1 cellular context compared by ENCODE assay signal in the genomic region with DNA sequence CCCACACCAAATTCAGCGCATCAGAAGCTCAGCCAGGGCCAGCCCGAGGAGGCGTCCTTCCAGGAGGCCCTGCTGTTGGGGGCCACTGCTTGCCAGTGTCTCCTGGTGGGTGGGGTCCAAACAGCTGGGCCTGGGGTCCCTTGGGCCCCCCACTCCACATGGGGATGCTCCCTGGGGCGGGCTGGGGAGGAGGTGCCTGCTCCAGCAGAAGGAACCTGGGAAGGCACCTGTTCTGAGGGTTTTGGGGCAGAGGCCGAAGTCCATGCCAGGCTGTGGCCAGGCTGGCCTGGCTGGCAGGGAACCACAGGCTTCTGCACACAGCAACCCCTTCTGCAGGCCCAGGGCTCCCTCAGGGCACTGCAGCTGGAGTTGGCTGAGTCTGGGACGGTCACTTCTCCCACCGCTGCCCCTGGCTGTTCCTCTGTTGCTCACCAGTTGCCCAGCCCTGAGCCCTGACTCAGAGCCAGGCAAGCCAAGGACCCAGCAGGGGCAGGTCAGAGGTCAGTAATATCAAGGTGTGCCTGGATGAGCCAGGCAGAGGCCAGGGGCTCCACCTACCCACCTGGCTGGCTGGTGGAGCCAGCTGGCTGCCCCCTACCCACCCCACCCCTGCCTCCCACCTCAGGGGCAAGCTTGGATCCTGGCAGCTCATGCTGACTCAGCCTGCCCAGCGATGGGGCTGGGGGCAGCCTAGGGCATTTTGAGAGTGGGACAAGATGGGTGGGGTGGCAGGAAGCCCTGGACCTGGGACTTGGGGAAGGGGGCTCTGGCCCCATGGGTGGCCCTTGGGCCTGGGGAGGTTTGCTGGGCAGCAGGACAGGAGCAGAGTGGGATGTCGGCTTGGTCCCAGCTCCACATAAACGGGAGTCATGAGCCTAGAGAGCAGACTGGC.
TF ChIP-seq lines count a peak whose summit lies in the region.

No MANE protein-coding gene starts in this region.

TF ChIP-seq in GM12878, 131 proteins besides CTCF, POLR2A, EP300 and RAD21:
- TF ChIP-seq, protein P1, sequence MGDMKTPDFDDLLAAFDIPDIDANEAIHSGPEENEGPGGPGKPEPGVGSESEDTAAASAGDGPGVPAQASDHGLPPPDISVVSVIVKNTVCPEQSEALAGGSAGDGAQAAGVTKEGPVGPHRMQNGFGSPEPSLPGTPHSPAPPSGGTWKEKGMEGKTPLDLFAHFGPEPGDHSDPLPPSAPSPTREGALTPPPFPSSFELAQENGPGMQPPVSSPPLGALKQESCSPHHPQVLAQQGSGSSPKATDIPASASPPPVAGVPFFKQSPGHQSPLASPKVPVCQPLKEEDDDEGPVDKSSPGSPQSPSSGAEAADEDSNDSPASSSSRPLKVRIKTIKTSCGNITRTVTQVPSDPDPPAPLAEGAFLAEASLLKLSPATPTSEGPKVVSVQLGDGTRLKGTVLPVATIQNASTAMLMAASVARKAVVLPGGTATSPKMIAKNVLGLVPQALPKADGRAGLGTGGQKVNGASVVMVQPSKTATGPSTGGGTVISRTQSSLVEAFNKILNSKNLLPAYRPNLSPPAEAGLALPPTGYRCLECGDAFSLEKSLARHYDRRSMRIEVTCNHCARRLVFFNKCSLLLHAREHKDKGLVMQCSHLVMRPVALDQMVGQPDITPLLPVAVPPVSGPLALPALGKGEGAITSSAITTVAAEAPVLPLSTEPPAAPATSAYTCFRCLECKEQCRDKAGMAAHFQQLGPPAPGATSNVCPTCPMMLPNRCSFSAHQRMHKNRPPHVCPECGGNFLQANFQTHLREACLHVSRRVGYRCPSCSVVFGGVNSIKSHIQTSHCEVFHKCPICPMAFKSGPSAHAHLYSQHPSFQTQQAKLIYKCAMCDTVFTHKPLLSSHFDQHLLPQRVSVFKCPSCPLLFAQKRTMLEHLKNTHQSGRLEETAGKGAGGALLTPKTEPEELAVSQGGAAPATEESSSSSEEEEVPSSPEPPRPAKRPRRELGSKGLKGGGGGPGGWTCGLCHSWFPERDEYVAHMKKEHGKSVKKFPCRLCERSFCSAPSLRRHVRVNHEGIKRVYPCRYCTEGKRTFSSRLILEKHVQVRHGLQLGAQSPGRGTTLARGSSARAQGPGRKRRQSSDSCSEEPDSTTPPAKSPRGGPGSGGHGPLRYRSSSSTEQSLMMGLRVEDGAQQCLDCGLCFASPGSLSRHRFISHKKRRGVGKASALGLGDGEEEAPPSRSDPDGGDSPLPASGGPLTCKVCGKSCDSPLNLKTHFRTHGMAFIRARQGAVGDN (IDR thresholded peaks at IDR 0.05) = no peak
- no peak for TF ChIP-seq GATAD2B (conservative IDR thresholded peaks at IDR 0.05; ENCODE audit: low read depth)
- TF ChIP-seq TCF3 (IDR thresholded peaks at IDR 0.05; ENCODE audit: borderline replicate concordance, insufficient read depth, low read depth, low read length) = no peak
- TF ChIP-seq, protein P2, sequence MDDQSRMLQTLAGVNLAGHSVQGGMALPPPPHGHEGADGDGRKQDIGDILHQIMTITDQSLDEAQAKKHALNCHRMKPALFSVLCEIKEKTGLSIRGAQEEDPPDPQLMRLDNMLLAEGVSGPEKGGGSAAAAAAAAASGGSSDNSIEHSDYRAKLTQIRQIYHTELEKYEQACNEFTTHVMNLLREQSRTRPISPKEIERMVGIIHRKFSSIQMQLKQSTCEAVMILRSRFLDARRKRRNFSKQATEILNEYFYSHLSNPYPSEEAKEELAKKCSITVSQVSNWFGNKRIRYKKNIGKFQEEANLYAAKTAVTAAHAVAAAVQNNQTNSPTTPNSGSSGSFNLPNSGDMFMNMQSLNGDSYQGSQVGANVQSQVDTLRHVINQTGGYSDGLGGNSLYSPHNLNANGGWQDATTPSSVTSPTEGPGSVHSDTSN (IDR thresholded peaks at IDR 0.05; ENCODE audit: insufficient replicate concordance, low read depth, low read length) = no peak
- no peak for TF ChIP-seq GABPA (IDR thresholded peaks at IDR 0.05; ENCODE audit: low read depth)
- TF ChIP-seq TAF1 (IDR thresholded peaks at IDR 0.05; ENCODE audit: borderline replicate concordance, low read depth, low read length) = no peak
- no peak for TF ChIP-seq STAT1 (conservative IDR thresholded peaks at IDR 0.05)
- no peak for TF ChIP-seq SREBF1 (IDR thresholded peaks at IDR 0.05; ENCODE audit: low read length)
- TF ChIP-seq, protein P3, sequence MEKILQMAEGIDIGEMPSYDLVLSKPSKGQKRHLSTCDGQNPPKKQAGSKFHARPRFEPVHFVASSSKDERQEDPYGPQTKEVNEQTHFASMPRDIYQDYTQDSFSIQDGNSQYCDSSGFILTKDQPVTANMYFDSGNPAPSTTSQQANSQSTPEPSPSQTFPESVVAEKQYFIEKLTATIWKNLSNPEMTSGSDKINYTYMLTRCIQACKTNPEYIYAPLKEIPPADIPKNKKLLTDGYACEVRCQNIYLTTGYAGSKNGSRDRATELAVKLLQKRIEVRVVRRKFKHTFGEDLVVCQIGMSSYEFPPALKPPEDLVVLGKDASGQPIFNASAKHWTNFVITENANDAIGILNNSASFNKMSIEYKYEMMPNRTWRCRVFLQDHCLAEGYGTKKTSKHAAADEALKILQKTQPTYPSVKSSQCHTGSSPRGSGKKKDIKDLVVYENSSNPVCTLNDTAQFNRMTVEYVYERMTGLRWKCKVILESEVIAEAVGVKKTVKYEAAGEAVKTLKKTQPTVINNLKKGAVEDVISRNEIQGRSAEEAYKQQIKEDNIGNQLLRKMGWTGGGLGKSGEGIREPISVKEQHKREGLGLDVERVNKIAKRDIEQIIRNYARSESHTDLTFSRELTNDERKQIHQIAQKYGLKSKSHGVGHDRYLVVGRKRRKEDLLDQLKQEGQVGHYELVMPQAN (conservative IDR thresholded peaks at IDR 0.05) = no peak
- TF ChIP-seq NFIC (IDR thresholded peaks at IDR 0.05; ENCODE audit: low read depth, low read length) = no peak
- TF ChIP-seq JUNB (IDR thresholded peaks at IDR 0.05) = no peak
- no peak for TF ChIP-seq ZNF207 (IDR thresholded peaks at IDR 0.05; ENCODE audit: borderline replicate concordance)
- no peak for TF ChIP-seq DPF2 (IDR thresholded peaks at IDR 0.05)
- TF ChIP-seq, protein P4, sequence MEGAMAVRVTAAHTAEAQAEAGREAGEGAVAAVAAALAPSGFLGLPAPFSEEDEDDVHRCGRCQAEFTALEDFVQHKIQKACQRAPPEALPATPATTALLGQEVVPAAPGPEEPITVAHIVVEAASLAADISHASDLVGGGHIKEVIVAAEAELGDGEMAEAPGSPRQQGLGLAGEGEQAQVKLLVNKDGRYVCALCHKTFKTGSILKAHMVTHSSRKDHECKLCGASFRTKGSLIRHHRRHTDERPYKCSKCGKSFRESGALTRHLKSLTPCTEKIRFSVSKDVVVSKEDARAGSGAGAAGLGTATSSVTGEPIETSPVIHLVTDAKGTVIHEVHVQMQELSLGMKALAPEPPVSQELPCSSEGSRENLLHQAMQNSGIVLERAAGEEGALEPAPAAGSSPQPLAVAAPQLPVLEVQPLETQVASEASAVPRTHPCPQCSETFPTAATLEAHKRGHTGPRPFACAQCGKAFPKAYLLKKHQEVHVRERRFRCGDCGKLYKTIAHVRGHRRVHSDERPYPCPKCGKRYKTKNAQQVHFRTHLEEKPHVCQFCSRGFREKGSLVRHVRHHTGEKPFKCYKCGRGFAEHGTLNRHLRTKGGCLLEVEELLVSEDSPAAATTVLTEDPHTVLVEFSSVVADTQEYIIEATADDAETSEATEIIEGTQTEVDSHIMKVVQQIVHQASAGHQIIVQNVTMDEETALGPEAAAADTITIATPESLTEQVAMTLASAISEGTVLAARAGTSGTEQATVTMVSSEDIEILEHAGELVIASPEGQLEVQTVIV (IDR thresholded peaks at IDR 0.05; ENCODE audit: borderline replicate concordance, partially characterized antibody) = no peak
- no peak for TF ChIP-seq BMI1 (IDR thresholded peaks at IDR 0.05; ENCODE audit: borderline replicate concordance)
- TF ChIP-seq, protein P5, sequence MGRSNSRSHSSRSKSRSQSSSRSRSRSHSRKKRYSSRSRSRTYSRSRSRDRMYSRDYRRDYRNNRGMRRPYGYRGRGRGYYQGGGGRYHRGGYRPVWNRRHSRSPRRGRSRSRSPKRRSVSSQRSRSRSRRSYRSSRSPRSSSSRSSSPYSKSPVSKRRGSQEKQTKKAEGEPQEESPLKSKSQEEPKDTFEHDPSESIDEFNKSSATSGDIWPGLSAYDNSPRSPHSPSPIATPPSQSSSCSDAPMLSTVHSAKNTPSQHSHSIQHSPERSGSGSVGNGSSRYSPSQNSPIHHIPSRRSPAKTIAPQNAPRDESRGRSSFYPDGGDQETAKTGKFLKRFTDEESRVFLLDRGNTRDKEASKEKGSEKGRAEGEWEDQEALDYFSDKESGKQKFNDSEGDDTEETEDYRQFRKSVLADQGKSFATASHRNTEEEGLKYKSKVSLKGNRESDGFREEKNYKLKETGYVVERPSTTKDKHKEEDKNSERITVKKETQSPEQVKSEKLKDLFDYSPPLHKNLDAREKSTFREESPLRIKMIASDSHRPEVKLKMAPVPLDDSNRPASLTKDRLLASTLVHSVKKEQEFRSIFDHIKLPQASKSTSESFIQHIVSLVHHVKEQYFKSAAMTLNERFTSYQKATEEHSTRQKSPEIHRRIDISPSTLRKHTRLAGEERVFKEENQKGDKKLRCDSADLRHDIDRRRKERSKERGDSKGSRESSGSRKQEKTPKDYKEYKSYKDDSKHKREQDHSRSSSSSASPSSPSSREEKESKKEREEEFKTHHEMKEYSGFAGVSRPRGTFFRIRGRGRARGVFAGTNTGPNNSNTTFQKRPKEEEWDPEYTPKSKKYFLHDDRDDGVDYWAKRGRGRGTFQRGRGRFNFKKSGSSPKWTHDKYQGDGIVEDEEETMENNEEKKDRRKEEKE (IDR thresholded peaks at IDR 0.05) = no peak
